1 cellular context compared by ENCODE assay signal in the genomic region with DNA sequence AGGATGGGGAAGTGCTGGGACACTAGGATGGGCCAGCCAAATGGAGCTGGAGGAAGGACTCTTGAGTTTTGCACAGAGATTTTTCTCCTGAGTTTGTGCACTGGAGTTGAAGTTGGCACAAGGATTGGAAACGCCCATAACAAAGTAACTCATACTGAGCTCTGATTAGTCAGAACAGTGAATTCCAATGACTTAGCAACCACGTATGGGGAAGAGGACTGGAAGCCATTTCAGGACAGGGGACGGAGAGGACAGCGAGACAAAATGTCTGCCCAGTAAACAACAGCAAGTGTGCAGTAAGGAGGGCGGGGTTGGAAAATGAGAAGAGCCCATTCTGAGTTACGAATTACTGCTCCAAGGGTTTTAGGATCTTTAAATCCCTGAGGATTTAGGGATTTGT.
TF ChIP-seq lines count a peak whose summit lies in the region.

No MANE protein-coding gene starts in this region.

TF ChIP-seq in H1, 55 proteins besides CTCF, POLR2A, EP300 and RAD21:
- TF ChIP-seq POLR2AphosphoS5 (IDR thresholded peaks at IDR 0.05; ENCODE audit: low read depth, low read length): no peak
- TF ChIP-seq YY1 (IDR thresholded peaks at IDR 0.05; ENCODE audit: low read depth, low read length): peak; percentile 84
- TF ChIP-seq, protein P1, sequence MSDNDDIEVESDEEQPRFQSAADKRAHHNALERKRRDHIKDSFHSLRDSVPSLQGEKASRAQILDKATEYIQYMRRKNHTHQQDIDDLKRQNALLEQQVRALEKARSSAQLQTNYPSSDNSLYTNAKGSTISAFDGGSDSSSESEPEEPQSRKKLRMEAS (IDR thresholded peaks at IDR 0.05): no peak
TF ChIP-seq in H1: peak in this region for 1.
